8 cellular contexts compared by ENCODE assay signal in the genomic region with DNA sequence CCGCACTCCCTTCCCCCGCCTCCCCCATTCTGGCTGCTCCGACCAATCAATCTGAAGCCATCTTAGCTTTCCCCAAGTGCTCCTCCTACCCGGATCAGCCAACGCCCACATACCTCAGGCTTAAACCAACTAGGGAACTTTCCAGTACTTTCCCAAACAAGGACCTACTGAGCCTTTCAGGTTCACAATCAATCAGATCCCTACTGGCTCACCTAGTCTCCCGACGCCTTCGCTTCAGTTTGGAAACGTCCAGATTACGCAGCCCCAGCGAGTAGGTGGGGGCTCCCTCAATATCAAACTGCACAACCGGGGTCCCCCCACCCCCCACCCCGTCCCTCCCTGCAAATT. TPM values are rescaled to one million over a fixed set of nuclear protein-coding genes. Genes with fewer than 3 reads are reported as not detected.
DNase-seq lines count a peak whose midpoint lies in the region; ATAC-seq and TF ChIP-seq lines count a peak whose summit lies in the region.

No MANE protein-coding gene starts in this region.

- peak overlapping the region; percentile 38 for H3K4me3 ChIP-seq in Caco-2 (ENCODE audit: low read depth, low read length)

- no TSS peak for BruUV-seq in Caco-2 (replicated peaks; lab: Mats Ljungman, UMichigan)

- ATAC-seq in HG03378 (IDR thresholded peaks at IDR 0.05; ENCODE audit: unreplicated experiment) (peak; percentile 34), GM18907 (IDR thresholded peaks at IDR 0.05; ENCODE audit: unreplicated experiment) (no peak)

- no peaks in the 10 kb centered on the region for H3K9me3 Mint-ChIP-seq in Caco-2 (ENCODE audit: unreplicated experiment)

- CTCF ChIA-PET in Caco-2 (lab: Charles Lee) = interaction anchor here (0.6 to 1.6 kb wide), 8 partner anchors 8 to 124 kb away, joined by 3 to 11 read pairs (median 4); a partner anchor contains a TSS

- peaks cover 24% of the 10 kb centered on the region for H3K4me1 ChIP-seq in Caco-2

- TF ChIP-seq POLR2A in erythroblast (IDR thresholded peaks at IDR 0.05; ENCODE audit: low read length) = no peak

- H3K4me1 Mint-ChIP-seq in Caco-2 (ENCODE audit: low read depth, unreplicated experiment) = peaks cover 12% of the 10 kb centered on the region

- H3K36me3 Mint-ChIP-seq in Caco-2 (ENCODE audit: insufficient read depth, unreplicated experiment) = peaks cover 33% of the 10 kb centered on the region

- H3K27me3 Mint-ChIP-seq in Caco-2 (ENCODE audit: insufficient read depth, unreplicated experiment) = no peaks in the 10 kb centered on the region

- no peak for TF ChIP-seq CTCF in Caco-2 (IDR thresholded peaks at IDR 0.05; ENCODE audit: insufficient read depth in 1 of 2, low read depth in 1 of 2, low read length in 1 of 2, severe bottlenecking in 1 of 2, unreplicated experiment in 1 of 2)

- peak; percentile 95 to 97 for DNase-seq in Caco-2
- peak; percentile 54 for DNase-seq in NOMO-1 treated with dmso at 0.1 percent for 144 hours (lab: John Stamatoyannopoulos, UW; ENCODE audit: unreplicated experiment)
- DNase-seq in activated T-cell treated with anti-CD3 and anti-CD28 coated beads, Interleukin-2, amount 50 U/mL, for 48 hours = peak; percentile 77 to 78
- DNase-seq in erythroblast (lab: John Stamatoyannopoulos, UW) = peak; percentile 77 to 78
- peak; percentile 95 for DNase-seq in mesenteric fat pad (ENCODE audit: low spot score)
- DNase-seq in stimulated activated CD8-positive, alpha-beta memory T cell treated with anti-CD3 and anti-CD28 coated beads, Interleukin-4, amount 100 ng/mL, for 48 hours = peak; percentile 79

- H3K9me3 ChIP-seq in Caco-2 = no peaks in the 10 kb centered on the region

- no peaks in the 10 kb centered on the region for H3K36me3 ChIP-seq in Caco-2 (ENCODE audit: control insufficient read depth, insufficient read depth, low read length)

- H3K4me3 Mint-ChIP-seq in Caco-2 (ENCODE audit: unreplicated experiment) = peak overlapping the region; percentile 89

- POLR2A ChIA-PET in Caco-2 (lab: Charles Lee) = interaction anchor here (0.6 to 2.3 kb wide), 32 partner anchors 8 to 1640 kb away, joined by 3 to 79 read pairs (median 4); a partner anchor contains a TSS

- peak overlapping the region; percentile 96 for H3K27ac Mint-ChIP-seq in Caco-2 (ENCODE audit: unreplicated experiment)

- intact Hi-C loops in Caco-2 (cut with micrococcal nuclease; ENCODE audit: unreplicated experiment) = no loop called here

- no peaks in the 10 kb centered on the region for H3K27me3 ChIP-seq in Caco-2 (replicated peaks; ENCODE audit: control insufficient read depth, insufficient read depth, low read length)

RNA-seq across cellular contexts. Expression of a gene that starts 0.4 kb away (rescaled TPM):
- total RNA-seq in Caco-2 (2022) = 0.86 and 1.6 TPM in 2 replicates
- 0.84 TPM for total RNA-seq in mesenteric fat pad

RNA-seq across cellular contexts. Expression of a gene that starts 0.7 kb away (rescaled TPM):
- total RNA-seq in Caco-2 (2022) = 77.3 and 96.9 TPM in 2 replicates
- total RNA-seq in mesenteric fat pad = 139 TPM

RNA-seq across cellular contexts. Expression of a gene that starts 7.9 kb away (rescaled TPM):
- total RNA-seq in Caco-2 (2022) (56.3 and 61.2 TPM in 2 replicates), mesenteric fat pad (25.7 TPM)

RNA-seq across cellular contexts. Expression of a gene that starts 12.9 kb away (rescaled TPM):
- 99.0 and 112 TPM in 2 replicates for total RNA-seq in Caco-2 (2022)
- 111 TPM for total RNA-seq in mesenteric fat pad

RNA-seq across cellular contexts. Expression of a gene that starts 19.1 kb away (rescaled TPM):
- total RNA-seq in Caco-2 (2022) = 132 and 135 TPM in 2 replicates
- total RNA-seq in mesenteric fat pad = 62.6 TPM
